In the genomic region with DNA sequence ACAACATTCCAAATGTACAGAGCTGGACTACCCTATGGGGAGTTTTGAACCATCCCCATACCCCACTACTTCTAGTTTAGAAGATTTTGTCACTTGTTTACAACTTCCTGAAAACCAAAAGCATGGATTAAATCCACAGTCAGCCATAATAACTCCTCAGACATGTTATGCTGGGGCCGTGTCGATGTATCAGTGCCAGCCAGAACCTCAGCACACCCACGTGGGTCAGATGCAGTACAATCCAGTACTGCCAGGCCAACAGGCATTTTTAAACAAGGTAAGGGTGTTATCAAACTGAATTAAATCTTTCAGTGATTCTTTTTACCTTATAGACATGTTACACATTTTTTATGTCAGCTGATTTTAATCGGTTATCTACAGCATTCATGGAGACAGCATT, we compare ENCODE assay signal across 15 cellular contexts.
"Had no signal": no experiment of that assay in that cellular context is flagged by ENCODE, and none has a peak within 500 bp of the region (broad histone marks: within the 10 kb centered on the region; RNA-seq: fewer than 3 reads in every experiment).

No MANE protein-coding gene starts in this region.

- H3K27ac Mint-ChIP-seq: activated naive CD8-positive, alpha-beta T cell treated with anti-CD3 and anti-CD28 coated beads, Interleukin-2, amount 10 ng/mL, durations not matched to agents 7 days and 5 days; effector memory CD8-positive, alpha-beta T cell; memory B cell; nephron progenitor cell; stimulated activated memory B cell treated with anti-CD40 and anti-IgM and Interleukin-4, amounts not matched to agents 10 μg/mL and 1 μg/mL and 100 μg/mL, for 72 hours had no signal

- H3K27me3 Mint-ChIP-seq: activated naive CD8-positive, alpha-beta T cell treated with anti-CD3 and anti-CD28 coated beads, Interleukin-2, amount 10 ng/mL, durations not matched to agents 7 days and 5 days; effector memory CD8-positive, alpha-beta T cell; memory B cell; stimulated activated memory B cell treated with anti-CD40 and anti-IgM and Interleukin-4, amounts not matched to agents 10 μg/mL and 1 μg/mL and 100 μg/mL, for 72 hours had no signal

- H3K4me1 ChIP-seq: psoas muscle had no signal

- H3K9me3 Mint-ChIP-seq: effector memory CD8-positive, alpha-beta T cell; stimulated activated memory B cell treated with anti-CD40 and anti-IgM and Interleukin-4, amounts not matched to agents 10 μg/mL and 1 μg/mL and 100 μg/mL, for 72 hours had no signal

- H3K9me3 ChIP-seq: gastrocnemius medialis, psoas muscle, sigmoid colon, tibial artery had no signal

- H3K27ac ChIP-seq: gastrocnemius medialis, psoas muscle, sigmoid colon had no signal

- DNase-seq: activated CD4-positive, alpha-beta T cell treated with anti-CD3 and anti-CD28 coated beads, Interleukin-2, amount 50 U/mL, for 1 hour; activated CD8-positive, alpha-beta memory T cell treated with anti-CD3 and anti-CD28 coated beads for 24 hours; activated gamma-delta T cell treated with Interleukin-2 at 50 U/mL for 16 hours; activated naive CD8-positive, alpha-beta T cell treated with anti-CD3 and anti-CD28 coated beads, Interleukin-2, amount 10 ng/mL, durations not matched to agents 7 days and 5 days; effector memory CD8-positive, alpha-beta T cell; gastrocnemius medialis; left colon; nephron progenitor cell; psoas muscle; sigmoid colon; stimulated activated CD4-positive, alpha-beta T cell treated with anti-CD3 and anti-CD28 coated beads, Interleukin-2, amount 100 ng/mL, for 24 hours; tibial artery had no signal

- H3K4me3 ChIP-seq: gastrocnemius medialis, psoas muscle, sigmoid colon, tibial artery had no signal

- H3K27me3 ChIP-seq: gastrocnemius medialis, sigmoid colon, tibial artery had no signal

- H3K36me3 ChIP-seq: gastrocnemius medialis had no signal

- ATAC-seq: activated CD4-positive, CD25-positive, alpha-beta regulatory T cell treated with anti-CD3 and anti-CD28 coated beads, Interleukin-2, amount 50 U/mL, for 24 hours; effector memory CD8-positive, alpha-beta T cell; left colon; psoas muscle; stimulated activated memory B cell treated with anti-CD40 and anti-IgM and Interleukin-4, amounts not matched to agents 10 μg/mL and 1 μg/mL and 100 μg/mL, for 72 hours had no signal

- H3K4me1 Mint-ChIP-seq: nephron progenitor cell had no signal

- H3K4me3 Mint-ChIP-seq: activated naive CD8-positive, alpha-beta T cell treated with anti-CD3 and anti-CD28 coated beads, Interleukin-2, amount 10 ng/mL, durations not matched to agents 7 days and 5 days; effector memory CD8-positive, alpha-beta T cell; memory B cell; nephron progenitor cell; stimulated activated memory B cell treated with anti-CD40 and anti-IgM and Interleukin-4, amounts not matched to agents 10 μg/mL and 1 μg/mL and 100 μg/mL, for 72 hours had no signal
